Comparison of ENCODE assay signal across 19 cellular contexts in genomic region chr5:147860641-147861025, GRCh38. TPM values are rescaled to one million over a fixed set of nuclear protein-coding genes. Genes with fewer than 3 reads are reported as not detected.
"Had no signal": no experiment of that assay in that cellular context is flagged by ENCODE, and none has a peak within 500 bp of the region (broad histone marks: within the 10 kb centered on the region; RNA-seq: fewer than 3 reads in every experiment).

No MANE protein-coding gene starts in this region.

- H3K4me3 Mint-ChIP-seq: activated CD4-positive, alpha-beta T cell treated with anti-CD3 and anti-CD28 coated beads for 36 hours; activated CD8-positive, alpha-beta T cell treated with anti-CD3 and anti-CD28 coated beads for 36 hours; activated naive CD8-positive, alpha-beta T cell treated with anti-CD3 and anti-CD28 coated beads, Interleukin-2, amount 10 ng/mL, durations not matched to agents 7 days and 5 days; natural killer cell treated with Interleukin-12 subunit alpha and Interleukin-12 subunit beta and Interleukin-15 and Interleukin-18, amount 100 ng/mL, for 72 hours; stimulated activated naive CD8-positive, alpha-beta T cell treated with anti-CD3 and anti-CD28 coated beads, Interleukin-15, amount 100 ng/mL, for 72 hours had no signal

- DNase-seq: activated CD4-positive, alpha-beta T cell treated with anti-CD3 and anti-CD28 coated beads for 36 hours; activated CD8-positive, alpha-beta memory T cell treated with anti-CD3 and anti-CD28 coated beads, Interleukin-2, amount 50 U/mL, for 48 hours; activated CD8-positive, alpha-beta T cell treated with anti-CD3 and anti-CD28 coated beads for 36 hours; activated naive CD8-positive, alpha-beta T cell treated with anti-CD3 and anti-CD28 coated beads, Interleukin-2, amount 10 ng/mL, durations not matched to agents 7 days and 5 days; anterior cingulate cortex; hippocampal formation; occipital lobe; psoas muscle; stimulated activated CD4-positive, alpha-beta T cell treated with anti-CD3 and anti-CD28 coated beads, Interleukin-4, amount 100 ng/mL, for 1 hour; stimulated activated CD8-positive, alpha-beta memory T cell treated with anti-CD3 and anti-CD28 coated beads, Interleukin-4, amount 100 ng/mL, for 48 hours; stimulated activated naive CD8-positive, alpha-beta T cell treated with anti-CD3 and anti-CD28 coated beads, Interleukin-15, amount 100 ng/mL, for 72 hours; T-helper 9 cell had no signal

- ATAC-seq: activated CD4-positive, alpha-beta T cell treated with anti-CD3 and anti-CD28 coated beads for 36 hours; activated CD8-positive, alpha-beta T cell treated with anti-CD3 and anti-CD28 coated beads for 36 hours; natural killer cell treated with Interleukin-12 subunit alpha and Interleukin-12 subunit beta and Interleukin-15 and Interleukin-18, amount 100 ng/mL, for 72 hours; psoas muscle; stimulated activated naive CD8-positive, alpha-beta T cell treated with anti-CD3 and anti-CD28 coated beads, Interleukin-15, amount 100 ng/mL, for 72 hours had no signal

- H3K9me3 Mint-ChIP-seq: activated CD8-positive, alpha-beta T cell treated with anti-CD3 and anti-CD28 coated beads for 36 hours; activated naive CD8-positive, alpha-beta T cell treated with anti-CD3 and anti-CD28 coated beads, Interleukin-2, amount 10 ng/mL, durations not matched to agents 7 days and 5 days; natural killer cell treated with Interleukin-12 subunit alpha and Interleukin-12 subunit beta and Interleukin-15 and Interleukin-18, amount 100 ng/mL, for 72 hours; stimulated activated naive CD8-positive, alpha-beta T cell treated with anti-CD3 and anti-CD28 coated beads, Interleukin-15, amount 100 ng/mL, for 72 hours had no signal

- H3K36me3 Mint-ChIP-seq: activated naive CD8-positive, alpha-beta T cell treated with anti-CD3 and anti-CD28 coated beads, Interleukin-2, amount 10 ng/mL, durations not matched to agents 7 days and 5 days; natural killer cell treated with Interleukin-12 subunit alpha and Interleukin-12 subunit beta and Interleukin-15 and Interleukin-18, amount 100 ng/mL, for 72 hours had no signal

- H3K36me3 ChIP-seq: breast epithelium had no signal

- H3K4me3 ChIP-seq: breast epithelium, lung, psoas muscle had no signal

- H3K9me3 ChIP-seq: breast epithelium, psoas muscle had no signal

- H3K27me3 ChIP-seq: breast epithelium had no signal

- H3K4me1 ChIP-seq: breast epithelium, psoas muscle had no signal

- H3K27me3 Mint-ChIP-seq: activated naive CD8-positive, alpha-beta T cell treated with anti-CD3 and anti-CD28 coated beads, Interleukin-2, amount 10 ng/mL, durations not matched to agents 7 days and 5 days; natural killer cell treated with Interleukin-12 subunit alpha and Interleukin-12 subunit beta and Interleukin-15 and Interleukin-18, amount 100 ng/mL, for 72 hours; stimulated activated naive CD8-positive, alpha-beta T cell treated with anti-CD3 and anti-CD28 coated beads, Interleukin-15, amount 100 ng/mL, for 72 hours had no signal

- H3K4me1 Mint-ChIP-seq: activated CD4-positive, alpha-beta T cell treated with anti-CD3 and anti-CD28 coated beads for 36 hours; stimulated activated naive CD8-positive, alpha-beta T cell treated with anti-CD3 and anti-CD28 coated beads, Interleukin-15, amount 100 ng/mL, for 72 hours had no signal

- H3K27ac ChIP-seq: breast epithelium, psoas muscle had no signal

- H3K27ac Mint-ChIP-seq: activated CD4-positive, alpha-beta T cell treated with anti-CD3 and anti-CD28 coated beads for 36 hours; activated CD8-positive, alpha-beta T cell treated with anti-CD3 and anti-CD28 coated beads for 36 hours; activated naive CD8-positive, alpha-beta T cell treated with anti-CD3 and anti-CD28 coated beads, Interleukin-2, amount 10 ng/mL, durations not matched to agents 7 days and 5 days; natural killer cell treated with Interleukin-12 subunit alpha and Interleukin-12 subunit beta and Interleukin-15 and Interleukin-18, amount 100 ng/mL, for 72 hours had no signal

RNA-seq across cellular contexts. Expression of gene SCGB3A2, which starts 17.9 kb away (rescaled TPM):
- total RNA-seq: activated CD4-positive, alpha-beta T cell treated with anti-CD3 and anti-CD28 coated beads for 36 hours; activated CD8-positive, alpha-beta T cell treated with anti-CD3 and anti-CD28 coated beads for 36 hours; activated naive CD8-positive, alpha-beta T cell treated with anti-CD3 and anti-CD28 coated beads, Interleukin-2, amount 10 ng/mL, durations not matched to agents 7 days and 5 days; breast epithelium; cerebellum; dermis microvascular lymphatic vessel endothelial cell; mononuclear cell; natural killer cell treated with Interleukin-12 subunit alpha and Interleukin-12 subunit beta and Interleukin-15 and Interleukin-18, amount 100 ng/mL, for 72 hours; occipital lobe; psoas muscle had no signal

RNA-seq across cellular contexts. Expression of gene SPINK1, which starts 29.2 kb away (rescaled TPM):
- total RNA-seq: activated CD4-positive, alpha-beta T cell treated with anti-CD3 and anti-CD28 coated beads for 36 hours; activated CD8-positive, alpha-beta T cell treated with anti-CD3 and anti-CD28 coated beads for 36 hours; activated naive CD8-positive, alpha-beta T cell treated with anti-CD3 and anti-CD28 coated beads, Interleukin-2, amount 10 ng/mL, durations not matched to agents 7 days and 5 days; cerebellum; dermis microvascular lymphatic vessel endothelial cell; natural killer cell treated with Interleukin-12 subunit alpha and Interleukin-12 subunit beta and Interleukin-15 and Interleukin-18, amount 100 ng/mL, for 72 hours; occipital lobe had no signal

RNA-seq across cellular contexts. Expression of gene C5orf46, which starts 45.7 kb away (rescaled TPM):
- total RNA-seq: activated CD4-positive, alpha-beta T cell treated with anti-CD3 and anti-CD28 coated beads for 36 hours; activated CD8-positive, alpha-beta T cell treated with anti-CD3 and anti-CD28 coated beads for 36 hours; activated naive CD8-positive, alpha-beta T cell treated with anti-CD3 and anti-CD28 coated beads, Interleukin-2, amount 10 ng/mL, durations not matched to agents 7 days and 5 days; cerebellum; dermis microvascular lymphatic vessel endothelial cell; lung; mononuclear cell; natural killer cell treated with Interleukin-12 subunit alpha and Interleukin-12 subunit beta and Interleukin-15 and Interleukin-18, amount 100 ng/mL, for 72 hours; occipital lobe; psoas muscle had no signal
- polyA plus RNA-seq: esophagus, lung, psoas muscle had no signal
